In genomic region chr7:129690701-129691100, GRCh38 we compare ENCODE assay signal across 16 cellular contexts.
DNase-seq lines count a peak whose midpoint lies in the region; ATAC-seq and TF ChIP-seq lines count a peak whose summit lies in the region.
"Had no signal": no experiment of that assay in that cellular context is flagged by ENCODE, and none has a peak within 500 bp of the region (broad histone marks: within the 10 kb centered on the region; RNA-seq: fewer than 3 reads in every experiment).

No MANE protein-coding gene starts in this region.

- H3K56ac ChIP-seq in IMR-90 (ENCODE audit: extremely low read depth, insufficient read depth, low read length): no peak overlapping the region

- no peak overlapping the region for H3K9ac ChIP-seq in IMR-90 (ENCODE audit: low read depth, low read length)
- H3K9ac ChIP-seq: KMS-11 had no signal

- peak overlapping the region; percentile 46 for H3K27ac ChIP-seq in 22Rv1
- H3K27ac ChIP-seq in IMR-90 (ENCODE audit: insufficient read depth, low read length): no peak overlapping the region
- no peak overlapping the region for H3K27ac ChIP-seq in foreskin keratinocyte
- H3K27ac ChIP-seq: KMS-11, SK-N-MC had no signal

- H2BK5ac ChIP-seq in IMR-90 (ENCODE audit: low read depth, low read length, poor library complexity, severe bottlenecking): no peak overlapping the region

- H2BK20ac ChIP-seq in IMR-90 (ENCODE audit: low read depth, low read length): no peak overlapping the region

- H3K23ac ChIP-seq in IMR-90 (ENCODE audit: low read depth, low read length): no peak overlapping the region

- ATAC-seq in IMR-90 (ENCODE audit: low read depth): no peak
- peak; percentile 81 for ATAC-seq in foreskin keratinocyte
- ATAC-seq: T-cell had no signal

- peaks cover 11% of the 10 kb centered on the region for H3K9me1 ChIP-seq in IMR-90 (ENCODE audit: insufficient read depth, low read length)

- H4K91ac ChIP-seq in IMR-90 (ENCODE audit: insufficient read depth, low read depth, low read length): no peak overlapping the region

- H3K36me3 ChIP-seq in IMR-90 (ENCODE audit: control insufficient read depth, insufficient read depth, low read length): peaks cover 9% of the 10 kb centered on the region
- H3K36me3 ChIP-seq: MG63 had no signal

- TF ChIP-seq RAD21 in IMR-90 (IDR thresholded peaks at IDR 0.05; ENCODE audit: low read length): no peak

- no peaks in the 10 kb centered on the region for H4K20me1 ChIP-seq in IMR-90 (ENCODE audit: insufficient read depth, low read length)

- dilution Hi-C loops in IMR-90 (cut with HindIII; ENCODE audit: low sequenced_read_pairs, unreplicated experiment): no loop called here

- H2AK9ac ChIP-seq in IMR-90 (replicated peaks; ENCODE audit: low read depth, low read length, poor library complexity): peak overlapping the region; percentile 15

- no TSS peak for BruUV-seq in IMR-90 (replicated peaks; lab: Mats Ljungman, UMichigan)

- no peak for TF ChIP-seq POLR2A in IMR-90 (IDR thresholded peaks at IDR 0.05; ENCODE audit: low read depth, low read length)

- H3K4ac ChIP-seq in IMR-90 (ENCODE audit: low read depth, low read length): peak overlapping the region; percentile 33; the same call in 1 of the 2 replicates

- no peak overlapping the region for H3K18ac ChIP-seq in IMR-90 (ENCODE audit: low read depth, low read length)

- peak overlapping the region; percentile 2; the same call in 1 of the 2 replicates for H2BK120ac ChIP-seq in IMR-90 (ENCODE audit: low read depth, low read length)

- H3K9me3 ChIP-seq in IMR-90 (ENCODE audit: control insufficient read depth, insufficient read depth, low read length): no peaks in the 10 kb centered on the region
- H3K9me3 ChIP-seq: HAP-1, MG63 had no signal

- H3K27me3 ChIP-seq in IMR-90 (ENCODE audit: control insufficient read depth, insufficient read depth, low read length) (no peaks in the 10 kb centered on the region), foreskin keratinocyte (no peaks in the 10 kb centered on the region)
- H3K27me3 ChIP-seq: MG63 had no signal

- H3K4me3 ChIP-seq in IMR-90 (ENCODE audit: insufficient read depth, low read depth, low read length): no peak overlapping the region
- H3K4me3 ChIP-seq: HAP-1, MG63, SK-N-MC had no signal

- no peak overlapping the region for H3K14ac ChIP-seq in IMR-90 (replicated peaks; ENCODE audit: low read depth, low read length)

- no peak overlapping the region for H3K4me2 ChIP-seq in IMR-90 (ENCODE audit: low read depth, low read length)
- H3K4me2 ChIP-seq: KMS-11 had no signal

- H2AK5ac ChIP-seq in IMR-90 (ENCODE audit: low read depth, low read length): no peak overlapping the region

- peaks cover 0 to 14% of the 10 kb centered on the region in 2 experiments; a peak in 3 of 4 replicates for H3K79me1 ChIP-seq in IMR-90 (ENCODE audit: low read depth in 1 of 2, low read length in 2 of 2)

- H4K5ac ChIP-seq in IMR-90 (ENCODE audit: low read depth, low read length): no peak overlapping the region

- peaks cover 2% of the 10 kb centered on the region for H3K4me1 ChIP-seq in IMR-90 (ENCODE audit: control insufficient read depth, insufficient read depth, low read length)
- peaks cover 15% of the 10 kb centered on the region for H3K4me1 ChIP-seq in foreskin keratinocyte
- H3K4me1 ChIP-seq: HAP-1 had no signal

- H2BK15ac ChIP-seq in IMR-90 (ENCODE audit: low read depth, low read length): no peak overlapping the region

- in situ Hi-C loops in IMR-90 (cut with MboI; ENCODE audit: low sequenced_read_pairs): no loop called here

- H2AFZ ChIP-seq in IMR-90 (replicated peaks; ENCODE audit: low read length, poor library complexity): peak overlapping the region; percentile 47

- TF ChIP-seq CTCF in 22Rv1 (IDR thresholded peaks at IDR 0.05): no peak
- TF ChIP-seq CTCF in IMR-90 (conservative IDR thresholded peaks at IDR 0.05; ENCODE audit: low read depth, low read length): no peak
- TF ChIP-seq CTCF in foreskin keratinocyte (conservative IDR thresholded peaks at IDR 0.05): no peak

- POLR2A ChIA-PET in IMR-90 (lab: Charles Lee; ENCODE audit: unreplicated experiment): interaction anchor here (0.6 to 0.7 kb wide), 2 partner anchors 1372 to 1578 kb away, joined by 3 read pairs; no protein-coding TSS in a partner anchor

- H4K8ac ChIP-seq in IMR-90 (ENCODE audit: low read depth in 2 of 2, low read length in 2 of 2): no peak overlapping the region

- intact Hi-C loops in IMR-90 (cut with micrococcal nuclease): no loop called here

- CTCF ChIA-PET in IMR-90 (lab: Yijun Ruan, JAX): no interaction called here

- no CpG with 5 or more reads among the region's 4 CpGs for WGBS in IMR-90 (ENCODE audit: extremely low coverage in 2 of 2, insufficient read length in 1 of 2), 2 experiments

- peak; percentile 27 for DNase-seq in IMR-90
- peak; percentile 16 for DNase-seq in astrocyte of the hippocampus (ENCODE audit: low read depth, low spot score)
- peak; percentile 44 to 79 for DNase-seq in foreskin keratinocyte
- no peak for DNase-seq in superior temporal gyrus (ENCODE audit: extremely low spot score)
- DNase-seq in NCI-H69 (lab: John Stamatoyannopoulos, UW): no peak
- no peak for DNase-seq in NK-92 (lab: John Stamatoyannopoulos, UW; ENCODE audit: unreplicated experiment)
- DNase-seq in NCI-H146 treated with DMSO at 0.1 percent for 48 hours (lab: John Stamatoyannopoulos, UW; ENCODE audit: unreplicated experiment): no peak
- DNase-seq: Calu3; CD4-positive, alpha-beta memory T cell; MG63; NCI-H187; T-cell had no signal

TF ChIP-seq in IMR-90, 13 proteins besides CTCF, POLR2A, EP300 and RAD21:
- TF ChIP-seq MAZ (IDR thresholded peaks at IDR 0.05; ENCODE audit: borderline replicate concordance, low read depth, low read length): no peak

Comparison
In these comparisons a context has a peak if more than half of its experiments do, and no peak if none do; other contexts are left out.
1. DNase-seq: peak in IMR-90 (single experiment), astrocyte of the hippocampus (single experiment) and foreskin keratinocyte (2 of 2); none in superior temporal gyrus (single experiment), NCI-H69 (single experiment), NK-92 (single experiment) and NCI-H146 treated with DMSO at 0.1 percent for 48 hours (single experiment).